12 cellular contexts compared by ENCODE assay signal in the genomic region with DNA sequence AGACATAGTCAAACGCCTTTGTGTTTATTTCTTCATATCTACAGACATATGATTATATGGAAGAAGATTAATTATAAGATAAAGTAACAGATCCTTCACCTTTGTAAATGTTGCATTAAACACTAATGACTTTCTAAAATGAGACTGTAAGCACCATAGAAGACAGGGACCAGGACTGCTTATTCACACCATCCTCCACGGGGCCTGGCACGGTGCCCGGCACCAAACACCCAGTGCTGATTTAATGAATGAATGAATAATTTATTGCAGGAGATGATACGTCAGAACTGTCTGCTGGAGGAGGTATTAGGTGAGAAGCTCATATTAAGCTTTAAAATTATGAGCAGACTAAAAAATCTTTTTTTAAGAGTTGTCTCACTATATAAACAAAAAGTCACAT.
DNase-seq lines count a peak whose midpoint lies in the region; ATAC-seq and TF ChIP-seq lines count a peak whose summit lies in the region.
"Had no signal": no experiment of that assay in that cellular context is flagged by ENCODE, and none has a peak within 500 bp of the region (broad histone marks: within the 10 kb centered on the region; RNA-seq: fewer than 3 reads in every experiment).

No MANE protein-coding gene starts in this region.

- H3K9me3 Mint-ChIP-seq in brain: peaks cover 0 to 6% (median 0%) of the 10 kb centered on the region in 5 experiments

- peak overlapping the region in 2 of 5 experiments; percentile 15 to 62 for H3K4me3 Mint-ChIP-seq in brain

- H3K36me3 Mint-ChIP-seq in brain: no peaks in the 10 kb centered on the region

- H3K4me1 Mint-ChIP-seq in brain: peaks cover 69% of the 10 kb centered on the region

- peak; percentile 79 for DNase-seq in COR-L47 (lab: John Stamatoyannopoulos, UW)
- DNase-seq in NCI-H1092 treated with DMSO at 0.1 percent for 48 hours (lab: John Stamatoyannopoulos, UW): peak; percentile 58
- DNase-seq in iPS-NIHi7 (ENCODE audit: extremely low spot score): no peak
- no peak for DNase-seq in Ammon's horn (ENCODE audit: low spot score)
- DNase-seq: foreskin keratinocyte; NK-92 treated with Interleukin-12 subunit alpha and Interleukin-12 subunit beta, amount 100 ng/mL, for 24 hours; stimulated activated naive CD4-positive, alpha-beta T cell treated with Interleukin-2 at 50 U/mL for 16 hours had no signal

- peak overlapping the region in 4 of 5 experiments; percentile 30 to 97 (median 74) for H3K27ac Mint-ChIP-seq in brain

- no peaks in the 10 kb centered on the region for H3K27me3 Mint-ChIP-seq in brain

- peak overlapping the region; percentile 57 for H3K27ac ChIP-seq in muscle layer of duodenum (ENCODE audit: low read length)
- H3K27ac ChIP-seq: BLaER1, foreskin keratinocyte had no signal

- H3K9me3 ChIP-seq in muscle layer of duodenum (ENCODE audit: control insufficient read depth in 1 of 2, low read length in 2 of 2): no peaks in the 10 kb centered on the region
- H3K9me3 ChIP-seq: BLaER1 had no signal

- no peak overlapping the region for H3K4me3 ChIP-seq in muscle layer of duodenum (ENCODE audit: low read depth in 1 of 2, low read length in 2 of 2)
- H3K4me3 ChIP-seq: BLaER1 had no signal

- no peaks in the 10 kb centered on the region for H3K36me3 ChIP-seq in muscle layer of duodenum (ENCODE audit: control insufficient read depth in 1 of 2, insufficient read depth in 2 of 2, low read length in 2 of 2)
- H3K36me3 ChIP-seq: BLaER1 had no signal

- H3K27me3 ChIP-seq in muscle layer of duodenum (ENCODE audit: low read depth, low read length): no peaks in the 10 kb centered on the region
- H3K27me3 ChIP-seq: BLaER1, foreskin keratinocyte had no signal

- no peak for TF ChIP-seq CTCF in brain (conservative IDR thresholded peaks at IDR 0.05)

- ATAC-seq in HG02852 (IDR thresholded peaks at IDR 0.05; ENCODE audit: unreplicated experiment) (no peak), HG02588 (IDR thresholded peaks at IDR 0.05; ENCODE audit: unreplicated experiment) (no peak)
- ATAC-seq: foreskin keratinocyte had no signal

- H3K4me1 ChIP-seq in muscle layer of duodenum (ENCODE audit: control insufficient read depth in 1 of 2, insufficient read depth in 2 of 2, low read length in 2 of 2): peaks cover 7 to 14% of the 10 kb centered on the region in 2 donors
- H3K4me1 ChIP-seq: BLaER1 had no signal

Comparison
In these comparisons a context has a peak if more than half of its experiments do, and no peak if none do; other contexts are left out.
1. DNase-seq: peak in COR-L47 (single experiment) and NCI-H1092 treated with DMSO at 0.1 percent for 48 hours (single experiment); none in iPS-NIHi7 (single experiment) and Ammon's horn (single experiment).